ENCODE assay signal across 18 cellular contexts in the genomic region with DNA sequence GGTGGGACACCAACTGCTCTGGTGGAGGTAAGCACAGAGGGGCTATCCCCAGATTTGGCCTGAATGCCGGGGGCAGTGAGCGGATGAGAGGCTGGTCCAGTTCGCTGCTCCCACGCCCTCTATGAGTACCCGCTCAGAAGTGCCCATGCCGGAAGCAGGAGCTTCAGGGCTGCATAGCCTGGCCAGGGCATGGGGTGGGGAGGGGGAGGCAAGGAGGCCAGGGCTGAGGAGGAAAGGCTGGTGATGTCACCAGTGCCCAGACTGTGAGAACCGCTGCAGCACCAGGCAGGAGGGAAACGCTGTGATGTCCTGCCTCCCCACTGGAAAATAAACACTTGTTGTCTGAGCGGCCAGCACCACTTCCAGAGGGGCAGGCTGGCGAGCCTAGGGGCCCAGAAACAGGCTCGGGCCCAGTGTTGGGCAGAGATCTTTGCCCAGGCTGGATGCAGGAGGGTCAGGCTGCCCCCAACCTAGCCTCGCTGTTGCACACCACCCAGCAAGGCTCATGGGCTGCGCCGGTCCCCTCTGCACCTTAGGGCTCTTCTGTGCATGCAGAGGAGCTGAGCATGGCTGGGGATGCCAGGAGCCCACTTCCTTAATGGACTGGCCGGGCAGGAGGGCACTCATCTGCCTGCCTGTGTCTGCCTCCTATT. TPM values are rescaled to one million over a fixed set of nuclear protein-coding genes. Genes with fewer than 3 reads are reported as not detected.
DNase-seq lines count a peak whose midpoint lies in the region; ATAC-seq and TF ChIP-seq lines count a peak whose summit lies in the region.
"Had no signal": no experiment of that assay in that cellular context is flagged by ENCODE, and none has a peak within 500 bp of the region (broad histone marks: within the 10 kb centered on the region; RNA-seq: fewer than 3 reads in every experiment).

No MANE protein-coding gene starts in this region.

- H3K4me3 Mint-ChIP-seq in progenitor cell of endocrine pancreas (ENCODE audit: low read depth): no peak overlapping the region
- H3K4me3 Mint-ChIP-seq: B cell; stimulated activated naive CD8-positive, alpha-beta T cell treated with anti-CD3 and anti-CD28 coated beads, Interleukin-15, Interleukin-2, amounts not matched to agents 100 ng/mL and 50 ng/mL, for 24 hours had no signal

- peak overlapping the region in 3 of 4 donors; percentile 40 to 54 (median 45) for H3K27ac ChIP-seq in gastroesophageal sphincter
- H3K27ac ChIP-seq: HL-60, WERI-Rb-1 had no signal

- no peaks in the 10 kb centered on the region for H3K36me3 ChIP-seq in gastroesophageal sphincter
- H3K36me3 ChIP-seq: WERI-Rb-1 had no signal

- TF ChIP-seq CTCF in gastroesophageal sphincter (IDR thresholded peaks at IDR 0.05): no peak
- TF ChIP-seq CTCF in progenitor cell of endocrine pancreas (IDR thresholded peaks at IDR 0.05; ENCODE audit: unreplicated experiment): no peak

- no peaks in the 10 kb centered on the region for H3K9me3 Mint-ChIP-seq in progenitor cell of endocrine pancreas (ENCODE audit: low read depth)
- H3K9me3 Mint-ChIP-seq: stimulated activated naive CD8-positive, alpha-beta T cell treated with anti-CD3 and anti-CD28 coated beads, Interleukin-15, Interleukin-2, amounts not matched to agents 100 ng/mL and 50 ng/mL, for 24 hours had no signal

- H3K27me3 ChIP-seq in gastroesophageal sphincter: no peaks in the 10 kb centered on the region

- H3K4me1 Mint-ChIP-seq in progenitor cell of endocrine pancreas (ENCODE audit: low read depth): peaks cover 13% of the 10 kb centered on the region
- H3K4me1 Mint-ChIP-seq: B cell had no signal

- 43 to 70% methylated on average over 2 to 3 of the region's 15 CpGs for WGBS in gastroesophageal sphincter (ENCODE audit: low coverage in 1 of 2), 2 donors

- H3K9me3 ChIP-seq in gastroesophageal sphincter: no peaks in the 10 kb centered on the region

- peak; percentile 57 for DNase-seq in COR-L47 (lab: John Stamatoyannopoulos, UW)
- peak; percentile 83 for DNase-seq in NCI-H748 (lab: John Stamatoyannopoulos, UW; ENCODE audit: unreplicated experiment)
- no peak for DNase-seq in progenitor cell of endocrine pancreas (ENCODE audit: low spot score, unreplicated experiment)
- no peak for DNase-seq in stimulated activated CD8-positive, alpha-beta memory T cell treated with anti-CD3 and anti-CD28 coated beads, Interleukin-4, amount 100 ng/mL, for 48 hours
- no peak for DNase-seq in activated CD4-positive, CD25-positive, alpha-beta regulatory T cell (lab: John Stamatoyannopoulos, UW)
- DNase-seq: activated gamma-delta T cell, anterior cingulate cortex, DMS79 treated with DMSO at 0.1 percent for 48 hours, NCI-H1694, NCI-H524 treated with DMSO at 0.1 percent for 48 hours, RPMI8226, T-helper 1 cell, WERI-Rb-1 had no signal

- TF ChIP-seq EP300 in gastroesophageal sphincter (IDR thresholded peaks at IDR 0.05): no peak

- peaks cover 37% of the 10 kb centered on the region for H3K27me3 Mint-ChIP-seq in progenitor cell of endocrine pancreas
- H3K27me3 Mint-ChIP-seq: B cell; stimulated activated naive CD8-positive, alpha-beta T cell treated with anti-CD3 and anti-CD28 coated beads, Interleukin-15, Interleukin-2, amounts not matched to agents 100 ng/mL and 50 ng/mL, for 24 hours had no signal

- TF ChIP-seq POLR2A in gastroesophageal sphincter (IDR thresholded peaks at IDR 0.05): no peak

- no peaks in the 10 kb centered on the region for H3K4me1 ChIP-seq in gastroesophageal sphincter

- H3K36me3 Mint-ChIP-seq in progenitor cell of endocrine pancreas (ENCODE audit: insufficient read depth): no peaks in the 10 kb centered on the region

- H3K27ac Mint-ChIP-seq in progenitor cell of endocrine pancreas: peak overlapping the region; percentile 62
- H3K27ac Mint-ChIP-seq: B cell; stimulated activated naive CD8-positive, alpha-beta T cell treated with anti-CD3 and anti-CD28 coated beads, Interleukin-15, Interleukin-2, amounts not matched to agents 100 ng/mL and 50 ng/mL, for 24 hours had no signal

- ATAC-seq in gastroesophageal sphincter: peak; percentile 37
- no peak for ATAC-seq in GM19467 (IDR thresholded peaks at IDR 0.05; ENCODE audit: unreplicated experiment)

- H3K4me3 ChIP-seq in gastroesophageal sphincter: no peak overlapping the region

RNA-seq across cellular contexts. Expression of gene DLL4, which starts 10.9 kb away (rescaled TPM):
- total RNA-seq in gastroesophageal sphincter (1 to 10 TPM; 1.9 to 9.7 (median 6.4) TPM), progenitor cell of endocrine pancreas (6.2 and 6.5 TPM in 2 replicates)

RNA-seq across cellular contexts. Expression of gene VPS18, which starts 24.0 kb away (rescaled TPM):
- 10 to 100 TPM; 24.6 to 36.3 (median 29.9) TPM for total RNA-seq in gastroesophageal sphincter
- total RNA-seq in progenitor cell of endocrine pancreas: 27.4 and 28.9 TPM in 2 replicates

RNA-seq across cellular contexts. Expression of gene CHAC1, which starts 35.0 kb away (rescaled TPM):
- total RNA-seq in gastroesophageal sphincter: 1 to 10 TPM in 3 of 4 donors, under 1 TPM in 1; 0.54 to 1.8 (median 1.5) TPM
- total RNA-seq in progenitor cell of endocrine pancreas: 14.4 and 18.1 TPM in 2 replicates

RNA-seq across cellular contexts. Expression of gene RHOV, which starts 44.2 kb away (rescaled TPM):
- total RNA-seq in gastroesophageal sphincter: 1 to 10 TPM in 1 of 4 donors, not detected in 3; 7.0 TPM
- total RNA-seq in progenitor cell of endocrine pancreas: 4.4 and 5.1 TPM in 2 replicates

Comparison
In these comparisons a context has a peak if more than half of its experiments do, and no peak if none do; other contexts are left out.
1. DNase-seq: peak in COR-L47 (single experiment) and NCI-H748 (single experiment); none in progenitor cell of endocrine pancreas (single experiment), stimulated activated CD8-positive, alpha-beta memory T cell treated with anti-CD3 and anti-CD28 coated beads, Interleukin-4, amount 100 ng/mL, for 48 hours (single experiment) and activated CD4-positive, CD25-positive, alpha-beta regulatory T cell (0 of 4).